In genomic region chr7:56828078-56828860, GRCh38 we compare ENCODE assay signal across 5 cellular contexts.
DNase-seq lines count a peak whose midpoint lies in the region; ATAC-seq and TF ChIP-seq lines count a peak whose summit lies in the region.
"Not testable (repeated sequence)": the region's sequence is repeated elsewhere in the genome, so short reads cannot be mapped to it uniquely, and the experiment has no call there.

No MANE protein-coding gene starts in this region.

- TF ChIP-seq CTCF in endothelial cell (IDR thresholded peaks at IDR 0.05; ENCODE audit: unreplicated experiment); esophagus muscularis mucosa (IDR thresholded peaks at IDR 0.05); lower lobe of right lung (IDR thresholded peaks at IDR 0.05); osteoblast (IDR thresholded peaks at IDR 0.05; ENCODE audit: extremely low read depth, low read depth, low read length): not testable (repeated sequence)

- H3K4me3 ChIP-seq in esophagus muscularis mucosa; lower lobe of right lung; osteoblast (ENCODE audit: insufficient read depth, low read length): not testable (repeated sequence)

- not testable (repeated sequence) for H3K36me3 Mint-ChIP-seq in endothelial cell (ENCODE audit: low read depth, unreplicated experiment)

- H3K4me1 Mint-ChIP-seq in endothelial cell (ENCODE audit: unreplicated experiment), result not testable (repeated sequence)

- TF ChIP-seq EP300 in esophagus muscularis mucosa (IDR thresholded peaks at IDR 0.05), result not testable (repeated sequence)

- not testable (repeated sequence) for H3K4me1 ChIP-seq in esophagus muscularis mucosa; lower lobe of right lung; osteoblast (ENCODE audit: insufficient read depth, low read length)

- not testable (repeated sequence) for H3K27ac ChIP-seq in esophagus muscularis mucosa (replicated peaks in 1 of 4); lower lobe of right lung; osteoblast (ENCODE audit: low read depth, low read length)

- not testable (repeated sequence) for H3K4me2 ChIP-seq in osteoblast (ENCODE audit: insufficient read depth, low read length)

- WGBS in esophagus muscularis mucosa, result 86% methylated on average over 26 of the region's 36 CpGs

- not testable (repeated sequence) for H2AFZ ChIP-seq in osteoblast (ENCODE audit: low read length)

- H3K27ac Mint-ChIP-seq in endothelial cell (ENCODE audit: unreplicated experiment), result peak overlapping the region; percentile 75

- TF ChIP-seq POLR2A in esophagus muscularis mucosa (IDR thresholded peaks at IDR 0.05; ENCODE audit: low read depth), result not testable (repeated sequence)

- not testable (repeated sequence) for DNase-seq in endothelial cell (ENCODE audit: low spot score)
- peak; percentile 60 for DNase-seq in esophagus muscularis mucosa (ENCODE audit: extremely low spot score)
- DNase-seq in lower lobe of right lung, result peak; percentile 10
- DNase-seq in osteoblast (ENCODE audit: insufficient read length, low spot score, missing footprints), result peak; percentile 1
- DNase-seq in posterior vena cava (ENCODE audit: low spot score), result peak; percentile 76

- intact Hi-C loops in esophagus muscularis mucosa (cut with DNase I); lower lobe of right lung (cut with DNase I); posterior vena cava (cut with DNase I): not testable (repeated sequence)

- H3K79me2 ChIP-seq in osteoblast (ENCODE audit: insufficient read depth, low read length), result not testable (repeated sequence)

- not testable (repeated sequence) for H3K27me3 ChIP-seq in esophagus muscularis mucosa; lower lobe of right lung (ENCODE audit: low read depth); osteoblast (ENCODE audit: insufficient read depth, low read length)

- H3K4me3 Mint-ChIP-seq in endothelial cell (ENCODE audit: unreplicated experiment), result not testable (repeated sequence)

- H3K9me3 Mint-ChIP-seq in endothelial cell (ENCODE audit: unreplicated experiment), result not testable (repeated sequence)

- not testable (repeated sequence) for H4K20me1 ChIP-seq in osteoblast (ENCODE audit: insufficient read depth, low read length)

- not testable (repeated sequence) for H3K9me3 ChIP-seq in esophagus muscularis mucosa; lower lobe of right lung; osteoblast (ENCODE audit: low read depth, low read length)

- H3K27me3 Mint-ChIP-seq in endothelial cell (ENCODE audit: unreplicated experiment), result not testable (repeated sequence)

- ATAC-seq in lower lobe of right lung, result not testable (repeated sequence)

- H3K36me3 ChIP-seq in esophagus muscularis mucosa; lower lobe of right lung; osteoblast (ENCODE audit: insufficient read depth, low read length): not testable (repeated sequence)
